In genomic region chr6:27889628-27890315, GRCh38 we compare ENCODE assay signal across 9 cellular contexts. TPM values are rescaled to one million over a fixed set of nuclear protein-coding genes. Genes with fewer than 3 reads are reported as not detected.
DNase-seq lines count a peak whose midpoint lies in the region; ATAC-seq, FAIRE-seq and TF ChIP-seq lines count a peak whose summit lies in the region.
"Had no signal": no experiment of that assay in that cellular context is flagged by ENCODE, and none has a peak within 500 bp of the region (broad histone marks: within the 10 kb centered on the region; RNA-seq: fewer than 3 reads in every experiment).

No MANE protein-coding gene starts in this region.

- no peaks in the 10 kb centered on the region for H3K9me3 ChIP-seq in HepG2 (ENCODE audit: low read length)
- H3K9me3 ChIP-seq in right lobe of liver = no peaks in the 10 kb centered on the region
- no peaks in the 10 kb centered on the region for H3K9me3 ChIP-seq in Panc1 (ENCODE audit: control insufficient read depth, insufficient read depth, low read depth, low read length)
- H3K9me3 ChIP-seq in esophagus squamous epithelium = no peaks in the 10 kb centered on the region
- peaks cover 1% of the 10 kb centered on the region for H3K9me3 ChIP-seq in thymus (ENCODE audit: control insufficient read depth)

- no peaks in the 10 kb centered on the region; a peak in 1 of 5 replicates for H3K27me3 ChIP-seq in HepG2 (ENCODE audit: control insufficient read depth in 1 of 2, insufficient read depth in 2 of 2, low read length in 2 of 2)
- H3K27me3 ChIP-seq in right lobe of liver = no peaks in the 10 kb centered on the region
- H3K27me3 ChIP-seq in Panc1 (ENCODE audit: control insufficient read depth, insufficient read depth, low read length) = no peaks in the 10 kb centered on the region
- H3K27me3 ChIP-seq in esophagus squamous epithelium = peaks cover 0 to 70% (median 3%) of the 10 kb centered on the region in 4 donors
- no peaks in the 10 kb centered on the region for H3K27me3 ChIP-seq in thymus (ENCODE audit: control insufficient read depth, insufficient read depth)

- H3K79me2 ChIP-seq in HepG2 (ENCODE audit: insufficient read depth, low read length) = no peaks in the 10 kb centered on the region

- H3K36me3 ChIP-seq in HepG2 (replicated peaks in 1 of 2; ENCODE audit: control insufficient read depth in 1 of 2, insufficient read depth in 2 of 2, low read length in 2 of 2) (no peaks in the 10 kb centered on the region), right lobe of liver (no peaks in the 10 kb centered on the region), Panc1 (ENCODE audit: control insufficient read depth, insufficient read depth, low read length) (peaks cover 5% of the 10 kb centered on the region; the same call in 1 of the 2 replicates), esophagus squamous epithelium (no peaks in the 10 kb centered on the region), thymus (ENCODE audit: control insufficient read depth, insufficient read depth) (no peaks in the 10 kb centered on the region)

- in situ Hi-C loops in HepG2 (cut with HindIII; ENCODE audit: extremely low pct_ligation_motif_present, low pct_unique_long_range_greater_than_20kb) (loop anchor here (5.0 to 10.0 kb wide), 2 partner anchors 52 to 375 kb away; a partner anchor contains a TSS), Panc1 (cut with HindIII; ENCODE audit: low pct_unique_long_range_greater_than_20kb, low sequenced_read_pairs) (no loop called here)

- no peak overlapping the region for H2AFZ ChIP-seq in HepG2 (ENCODE audit: low read length)

- TF ChIP-seq RAD21 in HepG2 (CRISPR knock-in tag; IDR thresholded peaks at IDR 0.05) = no peak

- no peaks in the 10 kb centered on the region for H4K20me1 ChIP-seq in HepG2 (ENCODE audit: insufficient read depth, low read length)

- intact Hi-C loops in HepG2 (cut with micrococcal nuclease; ENCODE audit: unreplicated experiment) (loop anchor here (2.0 to 10.0 kb wide), 3 partner anchors 23 to 1695 kb away; a partner anchor contains a TSS), right lobe of liver (cut with DNase I) (no loop called here), Panc1 (cut with micrococcal nuclease; ENCODE audit: unreplicated experiment) (loop anchor here (2.0 to 5.0 kb wide), 2 partner anchors 81 to 1767 kb away; a partner anchor contains a TSS), esophagus squamous epithelium (cut with DNase I) (loop anchor here (5.0 to 10.0 kb wide), 2 partner anchors 77 to 725 kb away; a partner anchor contains a TSS)

- DNase-seq in HepG2 (ENCODE audit: low spot score) (no peak), right lobe of liver (no peak), Panc1 (ENCODE audit: low read depth, low spot score) (no peak), esophagus squamous epithelium (lab: John Stamatoyannopoulos, UW) (no peak), putamen (ENCODE audit: low spot score) (no peak)

- TF ChIP-seq POLR2A in HepG2 (IDR thresholded peaks at IDR 0.05; ENCODE audit: insufficient read depth in 1 of 2, low read depth in 2 of 2, low read length in 2 of 2) (no peak), right lobe of liver (IDR thresholded peaks at IDR 0.05) (no peak), esophagus squamous epithelium (IDR thresholded peaks at IDR 0.05) (no peak)

- H3K4me1 ChIP-seq in HepG2 (ENCODE audit: insufficient read depth, low read length) (peaks cover 40% of the 10 kb centered on the region), right lobe of liver (peaks cover 0 to 3% (median 0%) of the 10 kb centered on the region in 4 donors), Panc1 (ENCODE audit: control insufficient read depth, insufficient read depth, low read length) (peaks cover 14% of the 10 kb centered on the region), esophagus squamous epithelium (peaks cover 6 to 51% (median 8%) of the 10 kb centered on the region in 3 donors), thymus (ENCODE audit: control insufficient read depth, insufficient read depth, low read length) (no peaks in the 10 kb centered on the region)

- 75% methylated on average over 12 of the region's 12 CpGs for WGBS in HepG2 (ENCODE audit: low lambda C conversion rate)
- WGBS in right lobe of liver (ENCODE audit: insufficient coverage, low coverage, low lambda C conversion rate, missing lambda C conversion rate) = 47% methylated on average over 12 of the region's 12 CpGs
- WGBS in esophagus squamous epithelium, 2 donors = 35 to 36% methylated on average over 12 of the region's 12 CpGs
- WGBS in thymus = 73% methylated on average over 12 of the region's 12 CpGs

- H3K4me2 ChIP-seq in HepG2 (ENCODE audit: low read depth, low read length) = peak overlapping the region; percentile 59

- BruUV-seq in HepG2 (replicated peaks; lab: Mats Ljungman, UMichigan) = no TSS peak
- BruUV-seq in Panc1 (replicated peaks; lab: Mats Ljungman, UMichigan) = no TSS peak

- no peak for FAIRE-seq in HepG2 (lab: Jason Lieb, UNC)

- H3K4me3 ChIP-seq in HepG2 (replicated peaks in 1 of 3; ENCODE audit: insufficient read depth in 1 of 3, low read depth in 2 of 3, low read length in 3 of 3) (no peak overlapping the region), right lobe of liver (no peak overlapping the region), Panc1 (ENCODE audit: low read depth in 2 of 2, low read length in 2 of 2) (peak overlapping the region; percentile 87 to 90), esophagus squamous epithelium (peak overlapping the region; percentile 27 to 75 (median 44)), thymus (ENCODE audit: low read length) (peak overlapping the region; percentile 70)

- ATAC-seq in HepG2 (no peak), right lobe of liver (no peak), Panc1 (no peak), HG03095 (IDR thresholded peaks at IDR 0.05; ENCODE audit: unreplicated experiment) (no peak), HG03378 (IDR thresholded peaks at IDR 0.05; ENCODE audit: unreplicated experiment) (no peak)

- CTCF ChIA-PET in HepG2 (lab: Yijun Ruan, JAX; ENCODE audit: low intra/inter-chr PET ratio, low total read pairs) (no interaction called here), Panc1 (lab: Charles Lee) (no interaction called here)

- H3K27ac ChIP-seq in HepG2 (ENCODE audit: extremely low read length, insufficient read depth, low read length) = peak overlapping the region; percentile 19
- H3K27ac ChIP-seq in right lobe of liver = no peak overlapping the region
- peak overlapping the region; percentile 99 for H3K27ac ChIP-seq in Panc1 (ENCODE audit: low read length)
- H3K27ac ChIP-seq in esophagus squamous epithelium = peak overlapping the region in 3 of 4 donors; percentile 55 to 75 (median 62)
- peak overlapping the region; percentile 95 for H3K27ac ChIP-seq in thymus (ENCODE audit: low read depth)

- TF ChIP-seq CTCF in HepG2 (CRISPR knock-in tag; IDR thresholded peaks at IDR 0.05) (no peak), right lobe of liver (IDR thresholded peaks at IDR 0.05) (no peak), Panc1 (IDR thresholded peaks at IDR 0.05) (no peak), esophagus squamous epithelium (IDR thresholded peaks at IDR 0.05) (no peak)

- no peak overlapping the region for H3K9ac ChIP-seq in HepG2 (ENCODE audit: insufficient read depth, low read depth, low read length)

- POLR2A ChIA-PET in HepG2 (lab: Yijun Ruan, JAX) = interaction anchor here (1.0 to 1.3 kb wide), 4 partner anchors 23 to 82 kb away, joined by 3 to 8 read pairs (median 3); a partner anchor contains a TSS
- POLR2A ChIA-PET in Panc1 (lab: Charles Lee) = interaction anchor here (0.6 to 2.1 kb wide), 5 partner anchors 14 to 51 kb away, joined by 4 to 39 read pairs (median 5); a partner anchor contains a TSS

- TF ChIP-seq EP300 in HepG2 (IDR thresholded peaks at IDR 0.05; ENCODE audit: low read depth in 2 of 2, low read length in 2 of 2) (no peak), HepG2 (CRISPR knock-in tag; IDR thresholded peaks at IDR 0.05; ENCODE audit: borderline replicate concordance) (no peak)

TF ChIP-seq in HepG2, 621 proteins besides CTCF, POLR2A, EP300 and RAD21 (continues in another document):
- TF ChIP-seq MATR3 (CRISPR knock-in tag; IDR thresholded peaks at IDR 0.05) (no peak), MED1 (CRISPR knock-in tag; IDR thresholded peaks at IDR 0.05) (no peak; the same call in 1 of the 2 replicates), ZIK1 (CRISPR knock-in tag; IDR thresholded peaks at IDR 0.05; ENCODE audit: borderline replicate concordance, low read depth) (no peak), ISL2 (CRISPR knock-in tag; IDR thresholded peaks at IDR 0.05) (0 out of 2 replicates have a peak, but pooled peaks have one; percentile 7), HDAC2 (CRISPR knock-in tag; IDR thresholded peaks at IDR 0.05) (0 out of 2 replicates have a peak, but pooled peaks have one; percentile 8), ZNF788 (CRISPR knock-in tag; IDR thresholded peaks at IDR 0.05; ENCODE audit: borderline replicate concordance) (peak; percentile 59; the same call in 1 of the 2 replicates), TBX2 (CRISPR knock-in tag; IDR thresholded peaks at IDR 0.05; ENCODE audit: borderline replicate concordance) (0 out of 2 replicates have a peak, but pooled peaks have one; percentile 49), ZNF224 (CRISPR knock-in tag; IDR thresholded peaks at IDR 0.05) (no peak)

RNA-seq across cellular contexts. Expression of gene OR2B2, which starts 22.4 kb away (rescaled TPM):
- total RNA-seq in HepG2 (2016; rRNA removed; fragmentation: Illumina TruSeq; extraction: Trizol) (not detected in 2 replicates), right lobe of liver (not detected), Panc1 (2021; ENCODE audit: unreplicated experiment) (not detected), esophagus squamous epithelium (not detected)
- not detected in 2 replicates for total RNA-seq in HepG2 (2016; cell fraction: cytosol; rRNA removed; fragmentation: Illumina TruSeq; extraction: Trizol; ENCODE audit: low read depth)
- not detected in 2 replicates for total RNA-seq in HepG2 (2016; cell fraction: insoluble cytoplasmic fraction; rRNA removed; fragmentation: Illumina TruSeq; extraction: Trizol)
- total RNA-seq in HepG2 (2016; cell fraction: membrane; rRNA removed; fragmentation: Illumina TruSeq; extraction: Trizol) = not detected in 2 replicates
- not detected in 2 replicates for total RNA-seq in HepG2 (2016; cell fraction: nucleus; rRNA removed; fragmentation: Illumina TruSeq; extraction: Trizol)
- polyA plus RNA-seq in HepG2 (2011; rRNA removed) (not detected in 2 replicates), thymus (not detected)
- polyA plus RNA-seq in HepG2 (2011; cell fraction: cytosol; rRNA removed) = not detected in 2 replicates
- not detected in 2 replicates for polyA plus RNA-seq in HepG2 (2011; cell fraction: nucleus; rRNA removed)
- not detected in 2 replicates for polyA plus RNA-seq in HepG2 (2012)
- polyA plus RNA-seq in HepG2 (2016; cell fraction: cytosol; fragmentation: Illumina TruSeq; extraction: Trizol; ENCODE audit: low read depth) = not detected in 2 replicates
- not detected in 2 replicates for polyA plus RNA-seq in HepG2 (2016; cell fraction: insoluble cytoplasmic fraction; fragmentation: Illumina TruSeq; extraction: Trizol; ENCODE audit: low read depth)
- polyA plus RNA-seq in HepG2 (2016; cell fraction: membrane; fragmentation: Illumina TruSeq; extraction: Trizol; ENCODE audit: low read depth) = not detected in 2 replicates
- not detected in 2 replicates for polyA plus RNA-seq in HepG2 (2016; cell fraction: nucleus; fragmentation: Illumina TruSeq; extraction: Trizol; ENCODE audit: insufficient read depth, low read depth)
- polyA minus RNA-seq in HepG2 (2011; rRNA and poly(A)+ RNA removed; ENCODE audit: low replicate concordance) = not detected in 2 replicates
- not detected in 2 replicates for polyA minus RNA-seq in HepG2 (2011; cell fraction: cytosol; rRNA and poly(A)+ RNA removed)
- polyA minus RNA-seq in HepG2 (2011; cell fraction: nucleus; rRNA and poly(A)+ RNA removed) = not detected in 2 replicates
- polyA plus RNA-seq in Panc1 (2012; ENCODE audit: insufficient read length) = not detected
- total RNA-seq: LHCN-M2 had no signal

Comparison
In these comparisons a context has a peak if more than half of its experiments do, and no peak if none do; other contexts are left out.
1. H3K27ac ChIP-seq: peak in HepG2 (single experiment), Panc1 (single experiment), esophagus squamous epithelium (3 of 4) and thymus (single experiment); none in right lobe of liver (0 of 3).
2. intact Hi-C loops: an anchor here in HepG2 (2.0 to 10.0 kb wide), Panc1 (2.0 to 5.0 kb wide) and esophagus squamous epithelium (5.0 to 10.0 kb wide); none called in right lobe of liver.
3. H3K4me3 ChIP-seq: peak in Panc1 (2 of 2), esophagus squamous epithelium (4 of 4) and thymus (single experiment); none in HepG2 (0 of 3) and right lobe of liver (0 of 3).